ENCODE assay signal across 22 cellular contexts in the genomic region with DNA sequence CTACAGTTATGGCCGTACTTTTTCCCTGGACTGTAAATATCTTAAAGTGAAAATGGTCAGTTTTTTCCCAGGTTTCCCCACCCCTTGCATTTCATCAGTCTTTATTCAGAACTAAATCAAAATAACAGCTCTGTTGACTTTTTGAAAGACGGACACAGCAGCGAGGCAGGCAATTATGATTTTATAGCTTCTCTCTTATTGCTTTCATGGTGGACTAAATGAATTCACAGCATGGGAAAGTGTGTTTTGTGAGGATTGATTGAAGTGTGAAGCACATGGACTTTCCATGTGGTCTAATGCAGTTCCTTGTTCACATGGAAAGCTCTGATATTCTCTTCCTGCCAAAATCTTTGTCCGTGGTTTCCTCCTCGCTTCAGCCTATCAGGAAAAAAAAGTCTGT.
"Had no signal": no experiment of that assay in that cellular context is flagged by ENCODE, and none has a peak within 500 bp of the region (broad histone marks: within the 10 kb centered on the region; RNA-seq: fewer than 3 reads in every experiment).

No MANE protein-coding gene starts in this region.

- H3K4me1 Mint-ChIP-seq: immature natural killer cell; naive thymus-derived CD4-positive, alpha-beta T cell had no signal

- H3K4me1 ChIP-seq: esophagus squamous epithelium, gastrocnemius medialis, heart left ventricle, left lung, lower lobe of right lung had no signal

- H3K36me3 ChIP-seq: esophagus squamous epithelium, gastrocnemius medialis, heart left ventricle, left lung, lower lobe of right lung had no signal

- H3K27me3 ChIP-seq: dorsolateral prefrontal cortex, esophagus squamous epithelium, gastrocnemius medialis, heart left ventricle, hepatocyte, left lung had no signal

- H3K4me3 ChIP-seq: coronary artery, dorsolateral prefrontal cortex, esophagus squamous epithelium, gastrocnemius medialis, heart left ventricle, hepatocyte, left lung, lower lobe of right lung had no signal

- H3K27me3 Mint-ChIP-seq: naive thymus-derived CD4-positive, alpha-beta T cell had no signal

- H3K27ac ChIP-seq: coronary artery, dorsolateral prefrontal cortex, esophagus squamous epithelium, gastrocnemius medialis, heart left ventricle, hepatocyte, left lung, lower lobe of right lung had no signal

- H3K36me3 Mint-ChIP-seq: immature natural killer cell; naive thymus-derived CD4-positive, alpha-beta T cell had no signal

- DNase-seq: dermis blood vessel endothelial cell; dorsolateral prefrontal cortex; effector CD4-positive, alpha-beta T cell; effector memory CD4-positive, alpha-beta T cell; esophagus squamous epithelium; foreskin fibroblast; foreskin melanocyte; gastrocnemius medialis; heart left ventricle; hypothalamus; immature natural killer cell; islet precursor cell; kidney; kidney glomerular epithelial cell; left lung; left ventricle myocardium superior; lower lobe of right lung; mesenchymal stem cell; naive thymus-derived CD4-positive, alpha-beta T cell had no signal

- H3K9me3 ChIP-seq: esophagus squamous epithelium, gastrocnemius medialis, left lung, lower lobe of right lung had no signal

- H3K4me3 Mint-ChIP-seq: immature natural killer cell; mesothelial cell of epicardium; naive thymus-derived CD4-positive, alpha-beta T cell had no signal

- H3K27ac Mint-ChIP-seq: immature natural killer cell; mesothelial cell of epicardium; naive thymus-derived CD4-positive, alpha-beta T cell had no signal

- ATAC-seq: gastrocnemius medialis; heart left ventricle; left lung; left ventricle myocardium superior; lower lobe of right lung; naive thymus-derived CD4-positive, alpha-beta T cell had no signal
